ENCODE assay signal across 1 cellular context in genomic region chr12:12723681-12724420, GRCh38.
A peak's percentile ranks its signal among the peaks of the same experiment; 100 is the strongest.
TF ChIP-seq lines count a peak whose summit lies in the region.

No MANE protein-coding gene starts in this region.

TF ChIP-seq in H1, 55 proteins besides CTCF, POLR2A, EP300 and RAD21:
- TF ChIP-seq TAF1 (IDR thresholded peaks at IDR 0.05; ENCODE audit: low read depth, low read length) (peak; percentile 4; the same call in 1 of the 2 replicates), USF2 (IDR thresholded peaks at IDR 0.05; ENCODE audit: low read length) (no peak), KDM5A (IDR thresholded peaks at IDR 0.05; ENCODE audit: low read length) (no peak), SIRT6 (IDR thresholded peaks at IDR 0.05; ENCODE audit: low read length) (no peak), MAX (IDR thresholded peaks at IDR 0.05) (peak; percentile 51), TBP (IDR thresholded peaks at IDR 0.05; ENCODE audit: low read depth, low read length) (no peak; the same call in 1 of the 2 replicates), BCL11A (IDR thresholded peaks at IDR 0.05; ENCODE audit: low read depth in 2 of 2, low read length in 2 of 2) (no peak), HDAC6 (IDR thresholded peaks at IDR 0.05; ENCODE audit: low read depth, low read length) (no peak), PHF8 (conservative IDR thresholded peaks at IDR 0.05; ENCODE audit: low read depth, low read length) (no peak; the same call in 1 of the 2 replicates), FOSL1 (IDR thresholded peaks at IDR 0.05; ENCODE audit: insufficient read depth, low read depth, low read length) (no peak), CEBPB (IDR thresholded peaks at IDR 0.05; ENCODE audit: low read depth, low read length) (no peak), CREB1 (IDR thresholded peaks at IDR 0.05) (0 out of 2 replicates have a peak, but pooled peaks have one; percentile 8), CBX5 (IDR thresholded peaks at IDR 0.05; ENCODE audit: low read depth, low read length) (no peak), KDM4A (IDR thresholded peaks at IDR 0.05; ENCODE audit: low read depth, low read length, severe bottlenecking) (peak; percentile 78), RFX5 (IDR thresholded peaks at IDR 0.05; ENCODE audit: borderline replicate concordance, low read depth, low read length) (no peak), CBX8 (IDR thresholded peaks at IDR 0.05; ENCODE audit: borderline replicate concordance, low read depth, low read length) (no peak), ASH2L (IDR thresholded peaks at IDR 0.05; ENCODE audit: low read length) (peak; percentile 90), SUZ12 (IDR thresholded peaks at IDR 0.05; ENCODE audit: low read length) (peak; percentile 55; the same call in 1 of the 2 replicates), ZNF274 (IDR thresholded peaks at IDR 0.05; ENCODE audit: borderline replicate concordance, extremely low read depth, low read length) (no peak), NRF1 (IDR thresholded peaks at IDR 0.05; ENCODE audit: low read depth, low read length) (no peak), MAFK (IDR thresholded peaks at IDR 0.05; ENCODE audit: low read depth, low read length) (no peak), SP4 (IDR thresholded peaks at IDR 0.05; ENCODE audit: low read length) (no peak), BRCA1 (IDR thresholded peaks at IDR 0.05; ENCODE audit: low read depth, low read length) (no peak), CTBP2 (IDR thresholded peaks at IDR 0.05; ENCODE audit: borderline replicate concordance, insufficient read depth, insufficient read length, low read length) (no peak), GABPA (IDR thresholded peaks at IDR 0.05; ENCODE audit: borderline replicate concordance, insufficient read depth, low read length) (no peak), POLR2AphosphoS5 (IDR thresholded peaks at IDR 0.05; ENCODE audit: low read depth, low read length) (no peak; the same call in 1 of the 2 replicates), EGR1 (IDR thresholded peaks at IDR 0.05; ENCODE audit: borderline replicate concordance, low read depth, low read length) (no peak), E2F6 (IDR thresholded peaks at IDR 0.05) (peak; percentile 84), SRF (IDR thresholded peaks at IDR 0.05; ENCODE audit: low read depth, low read length) (no peak), JUN (IDR thresholded peaks at IDR 0.05; ENCODE audit: low read depth, low read length) (no peak), SIN3A (conservative IDR thresholded peaks at IDR 0.05 in 1 of 2, IDR thresholded peaks at IDR 0.05 in 1 of 2; ENCODE audit: low read depth in 1 of 2, low read length in 2 of 2) (no peak), CHD2 (IDR thresholded peaks at IDR 0.05; ENCODE audit: low read length) (no peak), JUND (IDR thresholded peaks at IDR 0.05; ENCODE audit: low read length) (no peak), CHD1 (IDR thresholded peaks at IDR 0.05; ENCODE audit: low read depth, low read length) (no peak), RBBP5 (IDR thresholded peaks at IDR 0.05; ENCODE audit: borderline replicate concordance, low read depth, low read length) (0 out of 2 replicates have a peak, but pooled peaks have one; percentile 43), BACH1 (IDR thresholded peaks at IDR 0.05; ENCODE audit: low read length) (no peak), GTF2F1 (IDR thresholded peaks at IDR 0.05; ENCODE audit: borderline replicate concordance, low read depth, low read length) (no peak), ATF3 (IDR thresholded peaks at IDR 0.05; ENCODE audit: insufficient read depth, low read depth, low read length) (no peak; the same call in 1 of the 2 replicates), NANOG (IDR thresholded peaks at IDR 0.05; ENCODE audit: insufficient read depth, low read depth, low read length, poor library complexity, severe bottlenecking) (no peak), CHD7 (IDR thresholded peaks at IDR 0.05; ENCODE audit: insufficient replicate concordance, low read length) (no peak), TAF7 (optimal IDR thresholded peaks at IDR 0.05; ENCODE audit: borderline replicate concordance, low read depth, low read length) (peak; percentile 5)
TF ChIP-seq in H1: peak in this region for 9.
